Comparison of ENCODE assay signal across 30 cellular contexts in the genomic region with DNA sequence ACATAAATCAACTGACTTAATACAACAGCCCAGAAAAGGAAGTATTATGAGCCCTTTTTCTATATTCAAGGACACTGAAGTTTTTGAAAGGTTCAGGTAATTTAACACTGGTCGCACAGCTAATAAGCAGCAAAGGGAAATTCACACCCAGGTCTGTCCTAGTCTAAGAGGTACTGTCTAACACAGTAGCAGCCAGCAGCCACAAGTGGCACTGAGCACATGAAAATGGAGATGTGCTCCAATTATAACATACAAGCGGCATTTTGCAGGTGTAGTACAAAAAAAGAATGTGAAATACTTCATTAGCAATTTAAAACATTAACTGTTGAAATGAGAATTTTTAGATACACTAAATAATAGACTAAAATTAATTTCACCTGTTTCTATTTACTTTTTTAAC.
"Had no signal": no experiment of that assay in that cellular context is flagged by ENCODE, and none has a peak within 500 bp of the region (broad histone marks: within the 10 kb centered on the region; RNA-seq: fewer than 3 reads in every experiment).

No MANE protein-coding gene starts in this region.

- H3K36me3 ChIP-seq: ascending aorta, cardiac muscle cell, SJCRH30 had no signal

- DNase-seq: activated B cell treated with CpG ODN at 0.5 μM for 24 hours; activated CD4-positive, alpha-beta T cell treated with anti-CD3 and anti-CD28 coated beads for 4 hours; activated CD4-positive, CD25-positive, alpha-beta regulatory T cell treated with anti-CD3 and anti-CD28 coated beads, Interleukin-2, amount 50 U/mL, for 72 hours; activated CD8-positive, alpha-beta T cell treated with anti-CD3 and anti-CD28 coated beads for 36 hours; activated gamma-delta T cell; activated naive CD4-positive, alpha-beta T cell treated with Interleukin-2 at 50 U/mL for 16 hours; activated naive CD8-positive, alpha-beta T cell treated with anti-CD3 and anti-CD28 coated beads, Interleukin-2, amount 10 ng/mL, durations not matched to agents 7 days and 5 days; activated T-cell treated with anti-CD3 and anti-CD28 coated beads, Interleukin-2, amount 50 U/mL, for 1 hour; activated T-cell treated with anti-CD3 and anti-CD28 coated beads, Interleukin-2, amount 50 U/mL, for 72 hours; amygdala; NCI-H1105; NCI-H1417 treated with DMSO at 0.1 percent for 48 hours; NCI-H187 treated with DMSO at 0.1 percent for 48 hours; NCI-H2081 treated with DMSO at 0.1 percent for 48 hours; NCI-H345; NCI-H524 treated with DMSO at 0.1 percent for 48 hours; NCI-H748 treated with DMSO at 0.1 percent for 48 hours; NK-92 treated with Interleukin-12 subunit alpha and Interleukin-12 subunit beta, amount 100 ng/mL, for 24 hours; OCI-M1; SHP77; SJCRH30 had no signal

- H3K36me3 Mint-ChIP-seq: activated naive CD4-positive, alpha-beta T cell treated with anti-CD3 and anti-CD28 coated beads, Interleukin-2, amount 50 U/mL, for 24 hours had no signal

- H3K9me3 ChIP-seq: ascending aorta, SJCRH30 had no signal

- H3K27ac Mint-ChIP-seq: activated B cell treated with CpG ODN at 0.5 μM for 24 hours; activated CD8-positive, alpha-beta T cell treated with anti-CD3 and anti-CD28 coated beads for 36 hours; activated naive CD4-positive, alpha-beta T cell treated with anti-CD3 and anti-CD28 coated beads, Interleukin-2, amount 50 U/mL, for 24 hours; activated naive CD8-positive, alpha-beta T cell treated with anti-CD3 and anti-CD28 coated beads, Interleukin-2, amount 10 ng/mL, durations not matched to agents 7 days and 5 days; activated T-cell treated with anti-CD3 and anti-CD28 coated beads, Interleukin-2, amount 50 U/mL, for 72 hours; activated T-helper 17 cell treated with anti-CD3 and anti-CD28 coated beads, Interleukin-2, amount 50 U/mL, for 72 hours; T-helper 1 cell treated with Interleukin-12 subunit alpha and Interleukin-12 subunit beta and Interleukin-4 antibody, amounts not matched to agents 30 μg/mL and 1 μg/mL, for 36 hours; T-helper 2 cell treated with Interferon-gamma antibody and Interleukin-4, amounts not matched to agents 5 μg/mL and 100 μg/mL, for 36 hours had no signal

- H3K27me3 ChIP-seq: ascending aorta, cardiac muscle cell, SJCRH30 had no signal

- H3K9ac ChIP-seq: KMS-11 had no signal

- H3K4me1 ChIP-seq: SJCRH30 had no signal

- H3K27ac ChIP-seq: ascending aorta, cardiac muscle cell, KMS-11, SJCRH30, SK-N-MC had no signal

- H3K9me3 Mint-ChIP-seq: activated B cell treated with CpG ODN at 0.5 μM for 24 hours; activated CD8-positive, alpha-beta T cell treated with anti-CD3 and anti-CD28 coated beads for 36 hours; activated naive CD4-positive, alpha-beta T cell treated with anti-CD3 and anti-CD28 coated beads, Interleukin-2, amount 50 U/mL, for 24 hours; activated naive CD8-positive, alpha-beta T cell treated with anti-CD3 and anti-CD28 coated beads, Interleukin-2, amount 10 ng/mL, durations not matched to agents 7 days and 5 days; activated T-cell treated with anti-CD3 and anti-CD28 coated beads, Interleukin-2, amount 50 U/mL, for 72 hours; activated T-helper 17 cell treated with anti-CD3 and anti-CD28 coated beads, Interleukin-2, amount 50 U/mL, for 72 hours; central memory CD8-positive, alpha-beta T cell; T-helper 1 cell treated with Interleukin-12 subunit alpha and Interleukin-12 subunit beta and Interleukin-4 antibody, amounts not matched to agents 30 μg/mL and 1 μg/mL, for 36 hours; T-helper 2 cell treated with Interferon-gamma antibody and Interleukin-4, amounts not matched to agents 5 μg/mL and 100 μg/mL, for 36 hours had no signal

- ATAC-seq: activated CD8-positive, alpha-beta T cell treated with anti-CD3 and anti-CD28 coated beads for 36 hours; activated T-cell treated with anti-CD3 and anti-CD28 coated beads, Interleukin-2, amount 50 U/mL, for 72 hours; activated T-helper 17 cell treated with anti-CD3 and anti-CD28 coated beads, Interleukin-2, amount 50 U/mL, for 72 hours had no signal

- H3K4me2 ChIP-seq: KMS-11 had no signal

- H3K4me1 Mint-ChIP-seq: activated T-helper 17 cell treated with anti-CD3 and anti-CD28 coated beads, Interleukin-2, amount 50 U/mL, for 72 hours had no signal

- H3K27me3 Mint-ChIP-seq: activated T-helper 17 cell treated with anti-CD3 and anti-CD28 coated beads, Interleukin-2, amount 50 U/mL, for 72 hours; central memory CD8-positive, alpha-beta T cell had no signal

- H3K4me3 ChIP-seq: ascending aorta, cardiac muscle cell, SJCRH30, SK-N-MC had no signal

- H3K4me3 Mint-ChIP-seq: activated B cell treated with CpG ODN at 0.5 μM for 24 hours; activated CD8-positive, alpha-beta T cell treated with anti-CD3 and anti-CD28 coated beads for 36 hours; activated naive CD4-positive, alpha-beta T cell treated with anti-CD3 and anti-CD28 coated beads, Interleukin-2, amount 50 U/mL, for 24 hours; activated naive CD8-positive, alpha-beta T cell treated with anti-CD3 and anti-CD28 coated beads, Interleukin-2, amount 10 ng/mL, durations not matched to agents 7 days and 5 days; activated T-cell treated with anti-CD3 and anti-CD28 coated beads, Interleukin-2, amount 50 U/mL, for 72 hours; activated T-helper 17 cell treated with anti-CD3 and anti-CD28 coated beads, Interleukin-2, amount 50 U/mL, for 72 hours; central memory CD8-positive, alpha-beta T cell; T-helper 1 cell treated with Interleukin-12 subunit alpha and Interleukin-12 subunit beta and Interleukin-4 antibody, amounts not matched to agents 30 μg/mL and 1 μg/mL, for 36 hours; T-helper 2 cell treated with Interferon-gamma antibody and Interleukin-4, amounts not matched to agents 5 μg/mL and 100 μg/mL, for 36 hours had no signal
